ENCODE assay signal across 1 cellular context in genomic region chr7:101666293-101666692, GRCh38.
TF ChIP-seq lines count a peak whose summit lies in the region.

No MANE protein-coding gene starts in this region.

TF ChIP-seq in K562, 482 proteins besides CTCF, POLR2A, EP300 and RAD21 (continued from another document):
- no peak for TF ChIP-seq ZBTB11 (CRISPR knock-in tag; IDR thresholded peaks at IDR 0.05)
- TF ChIP-seq ZNF121 (CRISPR knock-in tag; conservative IDR thresholded peaks at IDR 0.05) = peak; percentile 76
- TF ChIP-seq ASH1L (IDR thresholded peaks at IDR 0.05; ENCODE audit: borderline replicate concordance, low read depth, partially characterized antibody) = no peak
- TF ChIP-seq ZNF407 (IDR thresholded peaks at IDR 0.05; ENCODE audit: low read depth) = no peak
